Comparison of ENCODE assay signal across 8 cellular contexts in genomic region chr1:182389619-182390047, GRCh38. TPM values are rescaled to one million over a fixed set of nuclear protein-coding genes. Genes with fewer than 3 reads are reported as not detected.
A peak's percentile ranks its signal among the peaks of the same experiment; 100 is the strongest.
DNase-seq lines count a peak whose midpoint lies in the region; ATAC-seq, FAIRE-seq and TF ChIP-seq lines count a peak whose summit lies in the region.

No MANE protein-coding gene starts in this region.

- DNase-seq in AML-193 (lab: John Stamatoyannopoulos, UW) (peak; percentile 23 to 35), HL-60 (ENCODE audit: low read depth in 1 of 2, low spot score in 1 of 2) (peak in 1 of 2 experiments; percentile 73), iPS DF 6.9 (ENCODE audit: low read depth, low spot score) (no peak), small intestine (peak; percentile 40), activated gamma-delta T cell (lab: John Stamatoyannopoulos, UW) (no peak), NCI-H2171 treated with DMSO at 0.1 percent for 48 hours (lab: John Stamatoyannopoulos, UW) (no peak)

- H3K4me1 ChIP-seq in iPS DF 6.9 (ENCODE audit: control insufficient read depth, insufficient read depth, low read length) (no peaks in the 10 kb centered on the region; the same call in 1 of the 2 replicates), small intestine (ENCODE audit: control insufficient read depth in 2 of 2, insufficient read depth in 1 of 2, low read depth in 1 of 2, low read length in 1 of 2) (no peaks in the 10 kb centered on the region)

- WGBS in iPS DF 6.9 (ENCODE audit: insufficient coverage, insufficient read length): no CpG with 5 or more reads among the region's 13 CpGs
- 5 to 16% (median 7%) methylated on average over 13 of the region's 13 CpGs for WGBS in small intestine, 3 donors

- no peak for FAIRE-seq in small intestine (lab: Jason Lieb, UNC)

- no peaks in the 10 kb centered on the region for H3K9me3 Mint-ChIP-seq in activated T-helper 17 cell treated with anti-CD3 and anti-CD28 coated beads, Interleukin-2, amount 50 U/mL, for 72 hours

- H3K27me3 ChIP-seq in HL-60 (ENCODE audit: insufficient read depth, poor library complexity, severe bottlenecking): no peaks in the 10 kb centered on the region
- no peaks in the 10 kb centered on the region for H3K27me3 ChIP-seq in iPS DF 6.9 (ENCODE audit: control insufficient read depth, insufficient read depth, low read length)
- H3K27me3 ChIP-seq in small intestine (ENCODE audit: control insufficient read depth in 2 of 2, insufficient read depth in 2 of 2, low read length in 2 of 2): no peaks in the 10 kb centered on the region

- H3K9me3 ChIP-seq in iPS DF 6.9 (ENCODE audit: control insufficient read depth, insufficient read depth, low read length) (no peaks in the 10 kb centered on the region), small intestine (ENCODE audit: control insufficient read depth, low read depth) (no peaks in the 10 kb centered on the region)

- H3K36me3 Mint-ChIP-seq in activated T-helper 17 cell treated with anti-CD3 and anti-CD28 coated beads, Interleukin-2, amount 50 U/mL, for 72 hours (ENCODE audit: low read depth): peaks cover 65% of the 10 kb centered on the region

- H3K4me1 Mint-ChIP-seq in activated T-helper 17 cell treated with anti-CD3 and anti-CD28 coated beads, Interleukin-2, amount 50 U/mL, for 72 hours: peaks cover 8% of the 10 kb centered on the region

- peak overlapping the region; percentile 56 for H3K4me3 ChIP-seq in HL-60 (replicated peaks; ENCODE audit: insufficient read depth, low read length)
- peak overlapping the region; percentile 94; the same call in 1 of the 2 replicates for H3K4me3 ChIP-seq in iPS DF 6.9 (ENCODE audit: low read length)
- H3K4me3 ChIP-seq in small intestine (ENCODE audit: low read depth in 1 of 2, low read length in 2 of 2): peak overlapping the region; percentile 76 to 97

- H3K36me3 ChIP-seq in iPS DF 6.9 (ENCODE audit: control insufficient read depth, insufficient read depth, low read length) (peaks cover 33% of the 10 kb centered on the region), small intestine (ENCODE audit: control insufficient read depth in 2 of 2, insufficient read depth in 2 of 2, low read length in 2 of 2) (peaks cover 0 to 22% of the 10 kb centered on the region in 2 donors)

- no peak for ATAC-seq in activated T-helper 17 cell treated with anti-CD3 and anti-CD28 coated beads, Interleukin-2, amount 50 U/mL, for 72 hours (replicated peaks)
- no peak for ATAC-seq in HG03439 (IDR thresholded peaks at IDR 0.05; ENCODE audit: unreplicated experiment)

- peak overlapping the region; percentile 96 for H3K27ac Mint-ChIP-seq in activated T-helper 17 cell treated with anti-CD3 and anti-CD28 coated beads, Interleukin-2, amount 50 U/mL, for 72 hours

- H3K27ac ChIP-seq in HL-60 (replicated peaks): peak overlapping the region; percentile 95
- H3K27ac ChIP-seq in iPS DF 6.9 (ENCODE audit: low read length): no peak overlapping the region
- H3K27ac ChIP-seq in small intestine (ENCODE audit: low read depth in 1 of 2, low read length in 1 of 2): peak overlapping the region in 1 of 2 donors; percentile 93

- peak overlapping the region; percentile 95 for H3K4me3 Mint-ChIP-seq in activated T-helper 17 cell treated with anti-CD3 and anti-CD28 coated beads, Interleukin-2, amount 50 U/mL, for 72 hours

- no peak for TF ChIP-seq CTCF in HL-60 (IDR thresholded peaks at IDR 0.05; ENCODE audit: insufficient read depth, low read length)

- no peaks in the 10 kb centered on the region for H3K27me3 Mint-ChIP-seq in activated T-helper 17 cell treated with anti-CD3 and anti-CD28 coated beads, Interleukin-2, amount 50 U/mL, for 72 hours

RNA-seq across cellular contexts. Expression of gene GLUL, which starts 2.0 kb away (rescaled TPM):
- 100 to 1,000 TPM; 159 to 236 TPM for total RNA-seq in activated T-helper 17 cell treated with anti-CD3 and anti-CD28 coated beads, Interleukin-2, amount 50 U/mL, for 72 hours
- 100 to 1,000 TPM in 2 of 3 donors, 10 to 100 TPM in 1; 75.8 to 422 (median 116) TPM for polyA plus RNA-seq in small intestine

RNA-seq across cellular contexts. Expression of gene TEDDM1, which starts 10.8 kb away (rescaled TPM):
- total RNA-seq in activated T-helper 17 cell treated with anti-CD3 and anti-CD28 coated beads, Interleukin-2, amount 50 U/mL, for 72 hours: not detected
- polyA plus RNA-seq in small intestine: not detected

Comparison
In these comparisons a context has a peak if more than half of its experiments do, and no peak if none do; other contexts are left out.
1. DNase-seq: peak in AML-193 (2 of 2) and small intestine (single experiment); none in iPS DF 6.9 (single experiment), activated gamma-delta T cell (single experiment) and NCI-H2171 treated with DMSO at 0.1 percent for 48 hours (single experiment).
2. Peak in every context shown above with its lines, with median percentiles within 50 percentile points of each other: H3K4me3 ChIP-seq.